Comparison of ENCODE assay signal across 17 cellular contexts in genomic region chr12:31004666-31005065, GRCh38.
"Had no signal": no experiment of that assay in that cellular context is flagged by ENCODE, and none has a peak within 500 bp of the region (broad histone marks: within the 10 kb centered on the region; RNA-seq: fewer than 3 reads in every experiment).

No MANE protein-coding gene starts in this region.

- H3K4me1 Mint-ChIP-seq: activated naive CD4-positive, alpha-beta T cell treated with anti-CD3 and anti-CD28 coated beads, Interleukin-2, amount 50 U/mL, for 24 hours; T-cell had no signal

- DNase-seq: activated CD4-positive, alpha-beta T cell treated with anti-CD3 and anti-CD28 coated beads, Interleukin-2, amount 50 U/mL, for 1 hour; central memory CD4-positive, alpha-beta T cell; colonic mucosa; hypothalamus; kidney glomerular epithelial cell; left ventricle myocardium superior; mesendoderm; occipital lobe; stimulated activated CD4-positive, alpha-beta T cell treated with anti-CD3 and anti-CD28 coated beads, Interleukin-1b, Interleukin-23, amount 100 ng/mL, for 48 hours; T-cell; T-helper 9 cell had no signal

- H3K4me3 Mint-ChIP-seq: activated naive CD4-positive, alpha-beta T cell treated with anti-CD3 and anti-CD28 coated beads, Interleukin-2, amount 50 U/mL, for 24 hours; nephron; T-cell had no signal

- H3K27me3 ChIP-seq: colonic mucosa, esophagus muscularis mucosa, right atrium auricular region had no signal

- H3K4me1 ChIP-seq: colonic mucosa, esophagus muscularis mucosa, right atrium auricular region had no signal

- H3K9me3 ChIP-seq: colonic mucosa, esophagus muscularis mucosa, right atrium auricular region had no signal

- H3K27ac Mint-ChIP-seq: activated naive CD4-positive, alpha-beta T cell treated with anti-CD3 and anti-CD28 coated beads, Interleukin-2, amount 50 U/mL, for 24 hours; nephron; progenitor cell of endocrine pancreas; T-cell had no signal

- H3K4me3 ChIP-seq: colonic mucosa, esophagus muscularis mucosa, right atrium auricular region had no signal

- H3K27me3 Mint-ChIP-seq: activated naive CD4-positive, alpha-beta T cell treated with anti-CD3 and anti-CD28 coated beads, Interleukin-2, amount 50 U/mL, for 24 hours had no signal

- H3K36me3 Mint-ChIP-seq: activated naive CD4-positive, alpha-beta T cell treated with anti-CD3 and anti-CD28 coated beads, Interleukin-2, amount 50 U/mL, for 24 hours; T-cell had no signal

- ATAC-seq: activated CD4-positive, CD25-positive, alpha-beta regulatory T cell treated with anti-CD3 and anti-CD28 coated beads, Interleukin-2, amount 50 U/mL, for 24 hours; left ventricle myocardium superior; T-cell had no signal

- H3K36me3 ChIP-seq: colonic mucosa, esophagus muscularis mucosa, right atrium auricular region had no signal

- H3K27ac ChIP-seq: colonic mucosa, esophagus muscularis mucosa, right atrium auricular region had no signal

- H3K9me3 Mint-ChIP-seq: activated naive CD4-positive, alpha-beta T cell treated with anti-CD3 and anti-CD28 coated beads, Interleukin-2, amount 50 U/mL, for 24 hours; nephron; T-cell had no signal
